In genomic region chr4:141486375-141486997, GRCh38 we compare ENCODE assay signal across 15 cellular contexts.
DNase-seq lines count a peak whose midpoint lies in the region; ATAC-seq, FAIRE-seq and TF ChIP-seq lines count a peak whose summit lies in the region.
"Had no signal": no experiment of that assay in that cellular context is flagged by ENCODE, and none has a peak within 500 bp of the region (broad histone marks: within the 10 kb centered on the region; RNA-seq: fewer than 3 reads in every experiment).

No MANE protein-coding gene starts in this region.

- intact Hi-C loops in MCF 10A (cut with micrococcal nuclease) (no loop called here), breast epithelium (cut with DNase I; ENCODE audit: low total_unique reads) (no loop called here)

- H3K4me1 Mint-ChIP-seq in MCF 10A (ENCODE audit: insufficient read depth, unreplicated experiment) (peaks cover 6% of the 10 kb centered on the region), astrocyte (ENCODE audit: low read depth, unreplicated experiment) (peaks cover 3% of the 10 kb centered on the region)

- H2AFZ ChIP-seq in astrocyte (ENCODE audit: low read depth, low read length): peak overlapping the region; percentile 4

- no peak for TF ChIP-seq POLR2A in breast epithelium (IDR thresholded peaks at IDR 0.05)

- no peaks in the 10 kb centered on the region for H3K4me1 ChIP-seq in breast epithelium
- peaks cover 5% of the 10 kb centered on the region for H3K4me1 ChIP-seq in astrocyte (ENCODE audit: insufficient read depth, low read length)
- H3K4me1 ChIP-seq in foreskin keratinocyte: peaks cover 12% of the 10 kb centered on the region

- H3K36me3 ChIP-seq in breast epithelium: no peaks in the 10 kb centered on the region
- no peaks in the 10 kb centered on the region for H3K36me3 ChIP-seq in astrocyte (ENCODE audit: insufficient read depth, low read length)
- H3K36me3 ChIP-seq: cardiac muscle cell had no signal

- no peaks in the 10 kb centered on the region for H3K79me2 ChIP-seq in astrocyte (ENCODE audit: insufficient read depth, low read length)

- DNase-seq in MCF 10A (ENCODE audit: unreplicated experiment): peak; percentile 49
- no peak for DNase-seq in breast epithelium (ENCODE audit: low spot score in 2 of 2)
- peak; percentile 83 for DNase-seq in astrocyte (ENCODE audit: low read depth)
- peak; percentile 57 to 86 for DNase-seq in foreskin keratinocyte
- DNase-seq in NCI-H2081 (lab: John Stamatoyannopoulos, UW): no peak
- no peak for DNase-seq in activated CD4-positive, alpha-beta T cell treated with anti-CD3 and anti-CD28 coated beads for 4 hours
- DNase-seq: activated CD8-positive, alpha-beta T cell treated with anti-CD3 and anti-CD28 coated beads, Interleukin-2, amount 10 ng/mL, durations not matched to agents 7 days and 5 days; DMS153; KBM-7; NCI-H1694 had no signal

- ATAC-seq in foreskin keratinocyte (peak; percentile 94), GM19351 (IDR thresholded peaks at IDR 0.05; ENCODE audit: unreplicated experiment) (no peak), GM21825 (IDR thresholded peaks at IDR 0.05; ENCODE audit: unreplicated experiment) (no peak)
- ATAC-seq: activated CD8-positive, alpha-beta T cell treated with anti-CD3 and anti-CD28 coated beads, Interleukin-2, amount 10 ng/mL, durations not matched to agents 7 days and 5 days had no signal

- no peak overlapping the region for H3K4me3 ChIP-seq in breast epithelium
- no peak overlapping the region for H3K4me3 ChIP-seq in astrocyte (ENCODE audit: insufficient read depth, low read depth, low read length)
- H3K4me3 ChIP-seq: cardiac muscle cell, lung had no signal

- H3K27ac ChIP-seq in breast epithelium (no peak overlapping the region), astrocyte (ENCODE audit: low read depth, low read length) (peak overlapping the region; percentile 57), foreskin keratinocyte (no peak overlapping the region)
- H3K27ac ChIP-seq: cardiac muscle cell had no signal

- peak overlapping the region; percentile 55 for H3K4me2 ChIP-seq in astrocyte (ENCODE audit: low read length)

- H3K27me3 Mint-ChIP-seq in MCF 10A (ENCODE audit: insufficient read depth, unreplicated experiment) (no peaks in the 10 kb centered on the region), astrocyte (ENCODE audit: low read depth, unreplicated experiment) (no peaks in the 10 kb centered on the region)

- POLR2A ChIA-PET in MCF 10A (lab: Yijun Ruan, JAX): interaction anchor here (1.4 kb wide), 1 partner anchor 85 kb away, joined by 3 read pairs; no protein-coding TSS in a partner anchor

- H3K36me3 Mint-ChIP-seq in MCF 10A (ENCODE audit: insufficient read depth, unreplicated experiment) (no peaks in the 10 kb centered on the region), astrocyte (ENCODE audit: low read depth, unreplicated experiment) (no peaks in the 10 kb centered on the region)

- H3K4me3 Mint-ChIP-seq in MCF 10A (ENCODE audit: unreplicated experiment): no peak overlapping the region
- H3K4me3 Mint-ChIP-seq in astrocyte (ENCODE audit: unreplicated experiment): no peak overlapping the region
- H3K4me3 Mint-ChIP-seq: activated CD8-positive, alpha-beta T cell treated with anti-CD3 and anti-CD28 coated beads, Interleukin-2, amount 10 ng/mL, durations not matched to agents 7 days and 5 days had no signal

- H3K27ac Mint-ChIP-seq in MCF 10A (ENCODE audit: low read depth, unreplicated experiment) (no peak overlapping the region), astrocyte (ENCODE audit: unreplicated experiment) (no peak overlapping the region)
- H3K27ac Mint-ChIP-seq: activated CD8-positive, alpha-beta T cell treated with anti-CD3 and anti-CD28 coated beads, Interleukin-2, amount 10 ng/mL, durations not matched to agents 7 days and 5 days had no signal

- TF ChIP-seq CTCF in MCF 10A (IDR thresholded peaks at IDR 0.05; ENCODE audit: unreplicated experiment) (no peak), breast epithelium (IDR thresholded peaks at IDR 0.05) (no peak), astrocyte (IDR thresholded peaks at IDR 0.05; ENCODE audit: insufficient read depth, low read depth, low read length) (no peak), foreskin keratinocyte (conservative IDR thresholded peaks at IDR 0.05) (no peak)

- no TSS peak for BruUV-seq in MCF 10A (replicated peaks; lab: Mats Ljungman, UMichigan)

- H3K9me3 Mint-ChIP-seq in MCF 10A (ENCODE audit: unreplicated experiment): peaks cover 13% of the 10 kb centered on the region
- H3K9me3 Mint-ChIP-seq in astrocyte (ENCODE audit: unreplicated experiment): peaks cover 14% of the 10 kb centered on the region

- no peaks in the 10 kb centered on the region for H3K27me3 ChIP-seq in breast epithelium
- no peaks in the 10 kb centered on the region for H3K27me3 ChIP-seq in astrocyte (ENCODE audit: insufficient read depth, low read length)
- H3K27me3 ChIP-seq in foreskin keratinocyte: no peaks in the 10 kb centered on the region
- H3K27me3 ChIP-seq: cardiac muscle cell had no signal

- H4K20me1 ChIP-seq in astrocyte (ENCODE audit: insufficient read depth, low read length): no peaks in the 10 kb centered on the region

- CTCF ChIA-PET in MCF 10A (lab: Yijun Ruan, JAX): interaction anchor here (0.6 to 1.2 kb wide), 3 partner anchors 140 to 422 kb away, joined by 3 read pairs; no protein-coding TSS in a partner anchor

- peak; percentile 49 for FAIRE-seq in astrocyte (lab: Jason Lieb, UNC)
- FAIRE-seq: A204.1 had no signal

- H3K9me3 ChIP-seq in breast epithelium: peaks cover 6 to 9% of the 10 kb centered on the region in 2 donors
- H3K9me3 ChIP-seq in astrocyte (ENCODE audit: insufficient read depth, low read depth, low read length): no peaks in the 10 kb centered on the region

- peak overlapping the region; percentile 0 for H3K9ac ChIP-seq in astrocyte (ENCODE audit: low read length)

Comparison
In these comparisons a context has a peak if more than half of its experiments do, and no peak if none do; other contexts are left out.
1. DNase-seq: peak in MCF 10A (single experiment), astrocyte (single experiment) and foreskin keratinocyte (2 of 2); none in breast epithelium (0 of 2), NCI-H2081 (0 of 2) and activated CD4-positive, alpha-beta T cell treated with anti-CD3 and anti-CD28 coated beads for 4 hours (0 of 2).